In genomic region chr2:62382122-62382521, GRCh38 we compare ENCODE assay signal across 26 cellular contexts.
DNase-seq lines count a peak whose midpoint lies in the region; ATAC-seq, FAIRE-seq and TF ChIP-seq lines count a peak whose summit lies in the region.
"Had no signal": no experiment of that assay in that cellular context is flagged by ENCODE, and none has a peak within 500 bp of the region (broad histone marks: within the 10 kb centered on the region; RNA-seq: fewer than 3 reads in every experiment).

No MANE protein-coding gene starts in this region.

- no peaks in the 10 kb centered on the region for H3K27me3 ChIP-seq in endothelial cell of umbilical vein (ENCODE audit: control insufficient read depth in 2 of 2, insufficient read depth in 2 of 2, low read length in 2 of 2)
- H3K27me3 ChIP-seq in trophoblast cell (ENCODE audit: insufficient read depth, low read length), result no peaks in the 10 kb centered on the region
- H3K27me3 ChIP-seq: body of pancreas had no signal

- no peak overlapping the region for H3K4me3 ChIP-seq in OCI-LY7 (ENCODE audit: low read depth, low read length, poor library complexity, severe bottlenecking)
- H3K4me3 ChIP-seq in endothelial cell of umbilical vein (replicated peaks in 1 of 3; ENCODE audit: insufficient read depth in 1 of 3, low read depth in 1 of 3, low read length in 3 of 3), result no peak overlapping the region
- H3K4me3 ChIP-seq in trophoblast cell (ENCODE audit: low read depth, low read length), result no peak overlapping the region
- H3K4me3 ChIP-seq: body of pancreas, SK-N-MC had no signal

- peak overlapping the region; percentile 47; the same call in 1 of the 2 replicates for H2AFZ ChIP-seq in OCI-LY7 (ENCODE audit: low read length)
- no peak overlapping the region for H2AFZ ChIP-seq in endothelial cell of umbilical vein (ENCODE audit: low read depth, low read length)
- no peak overlapping the region for H2AFZ ChIP-seq in trophoblast cell (ENCODE audit: insufficient read depth, low read length, poor library complexity)

- no CpG with 5 or more reads among the region's 2 CpGs for WGBS in trophoblast cell (ENCODE audit: extremely low coverage, insufficient coverage, insufficient read length)

- peaks cover 9% of the 10 kb centered on the region for H3K4me1 ChIP-seq in OCI-LY7 (ENCODE audit: insufficient read depth, low read length, poor library complexity, severe bottlenecking)
- peaks cover 16% of the 10 kb centered on the region for H3K4me1 ChIP-seq in endothelial cell of umbilical vein (ENCODE audit: control insufficient read depth, extremely low read depth, insufficient read depth, low read length)
- peaks cover 7 to 8% of the 10 kb centered on the region in 2 experiments for H3K4me1 ChIP-seq in trophoblast cell (ENCODE audit: control insufficient read depth in 1 of 2, insufficient read depth in 2 of 2, low read length in 2 of 2)
- H3K4me1 ChIP-seq: body of pancreas had no signal

- no peak overlapping the region for H3K4ac ChIP-seq in trophoblast cell (ENCODE audit: low read depth, low read length)

- no peak overlapping the region for H2BK120ac ChIP-seq in trophoblast cell (ENCODE audit: insufficient read depth, low read length, poor library complexity)

- no peaks in the 10 kb centered on the region for H3K79me2 ChIP-seq in OCI-LY7 (ENCODE audit: insufficient read depth, low read depth, low read length)
- H3K79me2 ChIP-seq in endothelial cell of umbilical vein (ENCODE audit: control insufficient read depth, insufficient read depth, low read length), result no peaks in the 10 kb centered on the region
- no peaks in the 10 kb centered on the region for H3K79me2 ChIP-seq in trophoblast cell (ENCODE audit: control insufficient read depth, insufficient read depth, low read length, poor library complexity)

- no peak overlapping the region for H3K23ac ChIP-seq in trophoblast cell (ENCODE audit: low read length)

- no TSS peak for BruUV-seq in OCI-LY7 (replicated peaks; lab: Mats Ljungman, UMichigan)
- no TSS peak for BruUV-seq in endothelial cell of umbilical vein (replicated peaks; lab: Mats Ljungman, UMichigan)

- H4K20me1 ChIP-seq in OCI-LY7 (ENCODE audit: insufficient read depth, low read length), result no peaks in the 10 kb centered on the region
- H4K20me1 ChIP-seq in endothelial cell of umbilical vein (replicated peaks; ENCODE audit: control insufficient read depth, extremely low read depth, insufficient read depth, low read length), result no peaks in the 10 kb centered on the region

- intact Hi-C loops in OCI-LY7 (cut with micrococcal nuclease; ENCODE audit: unreplicated experiment), result no loop called here
- intact Hi-C loops in endothelial cell of umbilical vein (cut with micrococcal nuclease), result loop anchor here (2.0 kb wide), 1 partner anchor 77 kb away; no protein-coding TSS in a partner anchor
- intact Hi-C loops in head of caudate nucleus (cut with DNase I), result no loop called here

- peaks cover 9% of the 10 kb centered on the region for H3K79me1 ChIP-seq in trophoblast cell (ENCODE audit: low read length)

- no peak overlapping the region for H4K8ac ChIP-seq in trophoblast cell (ENCODE audit: low read depth, low read length)

- dilution Hi-C loops in endothelial cell of umbilical vein (cut with MboI; ENCODE audit: extremely low pct_ligation_motif_present, low sequenced_read_pairs), result no loop called here

- H2BK12ac ChIP-seq in trophoblast cell (ENCODE audit: low read length), result no peak overlapping the region

- TF ChIP-seq CTCF in OCI-LY7 (conservative IDR thresholded peaks at IDR 0.05; ENCODE audit: low read length), result no peak
- no peak for TF ChIP-seq CTCF in endothelial cell of umbilical vein (IDR thresholded peaks at IDR 0.05; ENCODE audit: extremely low read depth in 1 of 2, insufficient read depth in 1 of 2, low read depth in 1 of 2, low read length in 2 of 2)

- no peaks in the 10 kb centered on the region for H3K9me2 ChIP-seq in OCI-LY7 (ENCODE audit: insufficient read depth, low read length)

- no peak overlapping the region for H3K27ac ChIP-seq in OCI-LY7 (ENCODE audit: low read depth, low read length, poor library complexity, severe bottlenecking)
- peak overlapping the region; percentile 44 for H3K27ac ChIP-seq in endothelial cell of umbilical vein (ENCODE audit: insufficient read depth, low read depth, low read length)
- peak overlapping the region; percentile 77 for H3K27ac ChIP-seq in trophoblast cell (ENCODE audit: low read depth, low read length)
- H3K27ac ChIP-seq: body of pancreas, C4-2B, SK-N-MC had no signal

- H3K18ac ChIP-seq in trophoblast cell (ENCODE audit: low read length), result no peak overlapping the region

- no peak overlapping the region for H3K4me2 ChIP-seq in OCI-LY7 (ENCODE audit: low read length)
- no peak overlapping the region for H3K4me2 ChIP-seq in endothelial cell of umbilical vein (ENCODE audit: insufficient read depth, low read length)
- no peak overlapping the region for H3K4me2 ChIP-seq in trophoblast cell (ENCODE audit: low read length)

- TF ChIP-seq POLR2A in endothelial cell of umbilical vein (IDR thresholded peaks at IDR 0.05; ENCODE audit: low read depth, low read length), result no peak

- H3K9me1 ChIP-seq in endothelial cell of umbilical vein (replicated peaks; ENCODE audit: control insufficient read depth, extremely low read depth, insufficient read depth, low read length), result no peaks in the 10 kb centered on the region

- no peak overlapping the region for H3K14ac ChIP-seq in trophoblast cell (ENCODE audit: low read length)

- peak; percentile 70 for FAIRE-seq in endothelial cell of umbilical vein (lab: Jason Lieb, UNC)
- FAIRE-seq: frontal cortex, islet of Langerhans, RCC 7860, small intestine had no signal

- CTCF ChIA-PET in OCI-LY7 (lab: Charles Lee; ENCODE audit: unreplicated experiment) (no interaction called here), endothelial cell of umbilical vein (lab: Charles Lee) (interaction anchor here (1.1 to 1.4 kb wide), 2 partner anchors 21 to 77 kb away, joined by 4 read pairs; no protein-coding TSS in a partner anchor)

- no peak overlapping the region for H3K9ac ChIP-seq in endothelial cell of umbilical vein (replicated peaks; ENCODE audit: extremely low read depth, insufficient read depth, low read length)
- no peak overlapping the region for H3K9ac ChIP-seq in trophoblast cell (ENCODE audit: low read length)

- H4K12ac ChIP-seq in trophoblast cell (ENCODE audit: low read depth, low read length), result no peak overlapping the region

- H3K36me3 ChIP-seq in OCI-LY7 (ENCODE audit: insufficient read depth, low read length) (no peaks in the 10 kb centered on the region), endothelial cell of umbilical vein (ENCODE audit: control insufficient read depth in 2 of 2, extremely low read depth in 1 of 2, insufficient read depth in 2 of 2, low read length in 2 of 2) (no peaks in the 10 kb centered on the region), trophoblast cell (ENCODE audit: control insufficient read depth in 1 of 2, insufficient read depth in 2 of 2, low read length in 2 of 2) (no peaks in the 10 kb centered on the region)

- no peak for ATAC-seq in HG02840 (IDR thresholded peaks at IDR 0.05; ENCODE audit: low FRiP score, unreplicated experiment)
- ATAC-seq: activated CD4-positive, alpha-beta T cell treated with anti-CD3 and anti-CD28 coated beads for 36 hours; body of pancreas; esophagus mucosa; HCT116; T-helper 17 cell had no signal

- no peak overlapping the region for H4K91ac ChIP-seq in trophoblast cell (ENCODE audit: low read depth, low read length)

- DNase-seq in GDM1 (lab: John Stamatoyannopoulos, UW), result peak; percentile 20
- DNase-seq in OCI-LY7 (ENCODE audit: low spot score), result no peak
- DNase-seq in endothelial cell of umbilical vein (ENCODE audit: low read depth, low spot score), result peak; percentile 97
- DNase-seq in trophoblast cell, result peak; percentile 26 to 62
- DNase-seq in nucleus accumbens (lab: John Stamatoyannopoulos, UW), result no peak
- no peak for DNase-seq in head of caudate nucleus
- DNase-seq: activated CD4-positive, alpha-beta T cell treated with anti-CD3 and anti-CD28 coated beads for 36 hours; activated CD8-positive, alpha-beta memory T cell treated with anti-CD3 and anti-CD28 coated beads for 24 hours; activated gamma-delta T cell; activated T-cell treated with anti-CD3 and anti-CD28 coated beads, Interleukin-2, amount 50 U/mL, for 1 hour; body of pancreas; Calu3; effector CD4-positive, alpha-beta T cell; mammary epithelial cell; NCI-H1436; NCI-H2107; small intestine; T-helper 17 cell had no signal

- H2AK5ac ChIP-seq in trophoblast cell (ENCODE audit: low read length), result no peak overlapping the region

- H3K9me3 ChIP-seq in OCI-LY7 (ENCODE audit: low read length) (no peaks in the 10 kb centered on the region), endothelial cell of umbilical vein (replicated peaks; ENCODE audit: control insufficient read depth, insufficient read depth, low read length) (no peaks in the 10 kb centered on the region), trophoblast cell (ENCODE audit: insufficient read depth, low read depth, low read length) (peaks cover 4% of the 10 kb centered on the region)
- H3K9me3 ChIP-seq: body of pancreas had no signal

- POLR2A ChIA-PET in OCI-LY7 (lab: Charles Lee), result interaction anchor here (0.7 to 1.2 kb wide), 2 partner anchors 12 to 897 kb away, joined by 3 read pairs; no protein-coding TSS in a partner anchor
- POLR2A ChIA-PET in endothelial cell of umbilical vein (lab: Charles Lee), result interaction anchor here (1.3 kb wide), 1 partner anchor 30 kb away, joined by 3 read pairs; no protein-coding TSS in a partner anchor

- no peak overlapping the region for H2BK5ac ChIP-seq in trophoblast cell (ENCODE audit: low read depth, low read length, poor library complexity)

TF ChIP-seq in endothelial cell of umbilical vein, 7 proteins besides CTCF, POLR2A, EP300 and RAD21:
- TF ChIP-seq POLR2AphosphoS5 (IDR thresholded peaks at IDR 0.05; ENCODE audit: insufficient read depth, low read depth, low read length) (no peak), JUN (IDR thresholded peaks at IDR 0.05; ENCODE audit: borderline replicate concordance, insufficient read depth, insufficient read length, low read depth) (peak; percentile 65)
TF ChIP-seq in endothelial cell of umbilical vein: peak in this region for 1.

Comparison
In these comparisons a context has a peak if more than half of its experiments do, and no peak if none do; other contexts are left out.
1. DNase-seq: peak in GDM1 (single experiment), endothelial cell of umbilical vein (single experiment) and trophoblast cell (2 of 2); none in OCI-LY7 (single experiment), nucleus accumbens (0 of 56) and head of caudate nucleus (0 of 42).